Comparison of ENCODE assay signal across 16 cellular contexts in the genomic region with DNA sequence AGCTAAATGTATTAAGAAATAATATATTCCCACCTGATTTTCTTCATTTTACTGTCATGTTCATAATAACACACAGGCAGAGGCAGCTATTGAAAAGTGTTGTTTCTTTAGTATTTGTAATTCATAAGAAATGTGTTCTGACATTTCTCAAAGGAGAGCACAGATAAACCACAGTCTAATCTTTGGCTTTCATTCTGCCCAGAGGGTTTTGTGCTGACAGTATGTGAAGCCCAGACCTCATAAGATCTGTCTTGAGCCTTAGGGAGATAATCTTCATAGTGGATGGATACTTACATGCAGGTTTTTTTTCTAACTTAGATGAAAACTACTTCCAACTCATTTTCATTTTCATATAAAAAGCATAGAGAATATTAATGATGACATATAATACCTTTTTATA.
DNase-seq lines count a peak whose midpoint lies in the region; TF ChIP-seq lines count a peak whose summit lies in the region.
"Had no signal": no experiment of that assay in that cellular context is flagged by ENCODE, and none has a peak within 500 bp of the region (broad histone marks: within the 10 kb centered on the region; RNA-seq: fewer than 3 reads in every experiment).

No MANE protein-coding gene starts in this region.

- H3K36me3 ChIP-seq in MM.1S (replicated peaks; ENCODE audit: insufficient read depth, low read length) = no peaks in the 10 kb centered on the region
- H3K36me3 ChIP-seq in adipocyte (ENCODE audit: control insufficient read depth, insufficient read depth, low read length, severe bottlenecking) = no peaks in the 10 kb centered on the region
- no peaks in the 10 kb centered on the region for H3K36me3 ChIP-seq in osteoblast (ENCODE audit: insufficient read depth, low read length)

- H3K9me2 ChIP-seq in MM.1S (replicated peaks; ENCODE audit: insufficient read depth, low read length) = no peaks in the 10 kb centered on the region

- H3K79me2 ChIP-seq in MM.1S (ENCODE audit: low read length) = no peaks in the 10 kb centered on the region
- H3K79me2 ChIP-seq in osteoblast (ENCODE audit: insufficient read depth, low read length) = no peaks in the 10 kb centered on the region

- H3K4me2 ChIP-seq in MM.1S (ENCODE audit: low read depth, low read length) = 0 out of 2 replicates have a peak overlapping the region, but pooled peaks have one; percentile 6
- no peak overlapping the region for H3K4me2 ChIP-seq in osteoblast (ENCODE audit: insufficient read depth, low read length)
- H3K4me2 ChIP-seq: A549, GM23338 had no signal

- no peak for TF ChIP-seq CTCF in MM.1S (IDR thresholded peaks at IDR 0.05; ENCODE audit: low read length)
- TF ChIP-seq CTCF in osteoblast (IDR thresholded peaks at IDR 0.05; ENCODE audit: extremely low read depth, low read depth, low read length) = no peak

- peak overlapping the region; percentile 16; the same call in 1 of the 2 replicates for H3K27ac ChIP-seq in MM.1S (ENCODE audit: low read length)
- peak overlapping the region; percentile 2 for H3K27ac ChIP-seq in osteoblast (ENCODE audit: low read depth, low read length)
- H3K27ac ChIP-seq: A549 had no signal

- H3F3A ChIP-seq in MM.1S (ENCODE audit: insufficient read depth, low read length) = peaks cover 15% of the 10 kb centered on the region; the same call in 1 of the 2 replicates

- H2AFZ ChIP-seq in MM.1S (ENCODE audit: low read length) (no peak overlapping the region), osteoblast (ENCODE audit: low read length) (no peak overlapping the region)
- H2AFZ ChIP-seq: GM23338 had no signal

- in situ Hi-C loops in ACHN (cut with HindIII; ENCODE audit: low pct_ligation_motif_present, low pct_unique_long_range_greater_than_20kb, low sequenced_read_pairs) = no loop called here

- peak; percentile 56 for DNase-seq in MM.1S
- peak; percentile 49 for DNase-seq in adipocyte (ENCODE audit: low read depth)
- DNase-seq in fibroblast of peridontal ligament (ENCODE audit: extremely low read depth) = peak; percentile 49
- DNase-seq in osteoblast (ENCODE audit: insufficient read length, low spot score, missing footprints) = no peak
- DNase-seq in ACHN = no peak
- DNase-seq in NCI-H2107 treated with DMSO at 0.1 percent for 48 hours (lab: John Stamatoyannopoulos, UW; ENCODE audit: unreplicated experiment) = no peak
- DNase-seq in T-helper 1 cell = no peak
- DNase-seq: C1 segment of cervical spinal cord, DND-41, NCI-H1436, NCI-H2029, NCI-H2171 treated with DMSO at 0.1 percent for 48 hours, NCI-H748 treated with DMSO at 0.1 percent for 48 hours had no signal

- no peaks in the 10 kb centered on the region for H4K20me1 ChIP-seq in MM.1S (ENCODE audit: insufficient read depth, low read length)
- no peaks in the 10 kb centered on the region for H4K20me1 ChIP-seq in osteoblast (ENCODE audit: insufficient read depth, low read length)

- H3K9me3 ChIP-seq in MM.1S (replicated peaks; ENCODE audit: insufficient read depth, low read length) = no peaks in the 10 kb centered on the region
- H3K9me3 ChIP-seq in adipocyte (ENCODE audit: control insufficient read depth, low read length) = no peaks in the 10 kb centered on the region
- no peaks in the 10 kb centered on the region for H3K9me3 ChIP-seq in osteoblast (ENCODE audit: low read depth, low read length)
- H3K9me3 ChIP-seq: A549 had no signal

- H3K9ac ChIP-seq in MM.1S (ENCODE audit: low read length) (no peak overlapping the region), adipocyte (ENCODE audit: low read length) (no peak overlapping the region)

- H3K4me1 ChIP-seq in MM.1S (ENCODE audit: low read length) (peaks cover 40% of the 10 kb centered on the region), adipocyte (ENCODE audit: control insufficient read depth, insufficient read depth, low read length) (peaks cover 8% of the 10 kb centered on the region), osteoblast (ENCODE audit: insufficient read depth, low read length) (peaks cover 16% of the 10 kb centered on the region)
- H3K4me1 ChIP-seq: A549 had no signal

- H3K27me3 ChIP-seq in MM.1S (replicated peaks; ENCODE audit: insufficient read depth, low read length) (no peaks in the 10 kb centered on the region), adipocyte (replicated peaks; ENCODE audit: control insufficient read depth, insufficient read depth, low read length) (no peaks in the 10 kb centered on the region), osteoblast (ENCODE audit: insufficient read depth, low read length) (no peaks in the 10 kb centered on the region)

- H3K4me3 ChIP-seq in MM.1S (ENCODE audit: low read length) = no peak overlapping the region
- H3K4me3 ChIP-seq in adipocyte (ENCODE audit: low read length) = no peak overlapping the region
- no peak overlapping the region for H3K4me3 ChIP-seq in osteoblast (ENCODE audit: insufficient read depth, low read length)
- H3K4me3 ChIP-seq: A549, GM23338, K562 had no signal

Comparison
In these comparisons a context has a peak if more than half of its experiments do, and no peak if none do; other contexts are left out.
1. DNase-seq: peak in MM.1S (single experiment), adipocyte (single experiment) and fibroblast of peridontal ligament (single experiment); none in osteoblast (single experiment), ACHN (single experiment), NCI-H2107 treated with DMSO at 0.1 percent for 48 hours (single experiment) and T-helper 1 cell (0 of 5).